ENCODE assay signal across 1 cellular context in the genomic region with DNA sequence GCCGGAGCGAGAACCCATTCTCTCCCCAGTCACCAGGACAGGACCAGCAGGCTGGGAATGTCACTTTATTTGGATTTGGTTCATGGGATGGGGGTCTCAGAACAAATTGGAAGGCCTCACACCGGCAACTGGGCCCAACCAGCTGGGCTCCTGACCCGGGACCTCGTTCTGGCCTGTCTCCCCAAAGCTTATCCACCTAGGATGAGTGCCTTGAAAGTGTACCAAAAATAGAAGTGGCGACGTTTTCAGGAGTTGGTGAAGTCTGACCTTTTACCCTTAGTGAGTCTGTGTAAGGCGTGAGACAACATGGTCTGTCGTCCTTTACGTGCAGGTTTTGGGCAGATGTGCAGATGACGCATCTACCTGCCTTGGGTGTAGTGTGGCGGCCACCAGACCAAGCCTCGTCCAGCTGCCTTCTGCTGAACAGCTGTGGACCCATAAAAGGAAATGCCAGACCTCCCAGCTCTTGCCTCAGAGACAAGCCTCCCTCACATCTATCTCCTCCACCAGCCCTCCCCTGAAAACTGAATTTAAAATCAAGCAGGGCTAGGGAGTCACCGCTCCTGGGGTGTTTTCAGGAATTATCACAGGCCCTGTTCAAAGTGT.
TF ChIP-seq lines count a peak whose summit lies in the region.

No MANE protein-coding gene starts in this region.

TF ChIP-seq in H1, 55 proteins besides CTCF, POLR2A, EP300 and RAD21 (continued from another document):
- TF ChIP-seq, protein P1, sequence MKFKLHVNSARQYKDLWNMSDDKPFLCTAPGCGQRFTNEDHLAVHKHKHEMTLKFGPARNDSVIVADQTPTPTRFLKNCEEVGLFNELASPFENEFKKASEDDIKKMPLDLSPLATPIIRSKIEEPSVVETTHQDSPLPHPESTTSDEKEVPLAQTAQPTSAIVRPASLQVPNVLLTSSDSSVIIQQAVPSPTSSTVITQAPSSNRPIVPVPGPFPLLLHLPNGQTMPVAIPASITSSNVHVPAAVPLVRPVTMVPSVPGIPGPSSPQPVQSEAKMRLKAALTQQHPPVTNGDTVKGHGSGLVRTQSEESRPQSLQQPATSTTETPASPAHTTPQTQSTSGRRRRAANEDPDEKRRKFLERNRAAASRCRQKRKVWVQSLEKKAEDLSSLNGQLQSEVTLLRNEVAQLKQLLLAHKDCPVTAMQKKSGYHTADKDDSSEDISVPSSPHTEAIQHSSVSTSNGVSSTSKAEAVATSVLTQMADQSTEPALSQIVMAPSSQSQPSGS (IDR thresholded peaks at IDR 0.05; ENCODE audit: low read length), result no peak
- TF ChIP-seq TEAD4 (IDR thresholded peaks at IDR 0.05; ENCODE audit: low read depth, low read length) (no peak), EGR1 (IDR thresholded peaks at IDR 0.05; ENCODE audit: borderline replicate concordance, low read depth, low read length) (no peak), KDM1A (IDR thresholded peaks at IDR 0.05; ENCODE audit: borderline replicate concordance, low read length) (no peak), TCF12 (IDR thresholded peaks at IDR 0.05; ENCODE audit: low read depth, low read length) (no peak), CHD2 (IDR thresholded peaks at IDR 0.05; ENCODE audit: low read length) (no peak), POLR2AphosphoS5 (IDR thresholded peaks at IDR 0.05; ENCODE audit: low read depth, low read length) (no peak), EZH2 (IDR thresholded peaks at IDR 0.05; ENCODE audit: low read depth, low read length, severe bottlenecking) (no peak), KDM5A (IDR thresholded peaks at IDR 0.05; ENCODE audit: low read length) (no peak), MAFK (IDR thresholded peaks at IDR 0.05; ENCODE audit: low read depth, low read length) (no peak), SIX5 (IDR thresholded peaks at IDR 0.05; ENCODE audit: low read depth, low read length) (no peak)
- TF ChIP-seq, protein P2, sequence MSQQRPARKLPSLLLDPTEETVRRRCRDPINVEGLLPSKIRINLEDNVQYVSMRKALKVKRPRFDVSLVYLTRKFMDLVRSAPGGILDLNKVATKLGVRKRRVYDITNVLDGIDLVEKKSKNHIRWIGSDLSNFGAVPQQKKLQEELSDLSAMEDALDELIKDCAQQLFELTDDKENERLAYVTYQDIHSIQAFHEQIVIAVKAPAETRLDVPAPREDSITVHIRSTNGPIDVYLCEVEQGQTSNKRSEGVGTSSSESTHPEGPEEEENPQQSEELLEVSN (IDR thresholded peaks at IDR 0.05), result no peak
